Comparison of ENCODE assay signal across 6 cellular contexts in genomic region chr4:131762234-131762633, GRCh38.
A peak's percentile ranks its signal among the peaks of the same experiment; 100 is the strongest.
DNase-seq lines count a peak whose midpoint lies in the region; ATAC-seq, FAIRE-seq and TF ChIP-seq lines count a peak whose summit lies in the region.
"Not testable (repeated sequence)": the region's sequence is repeated elsewhere in the genome, so short reads cannot be mapped to it uniquely, and the experiment has no call there.

No MANE protein-coding gene starts in this region.

- not testable (repeated sequence) for FAIRE-seq in kidney (lab: Jason Lieb, UNC)

- not testable (repeated sequence) for ATAC-seq in RWPE2 (ENCODE audit: low read depth)

- not testable (repeated sequence) for TF ChIP-seq CTCF in RWPE2 (IDR thresholded peaks at IDR 0.05; ENCODE audit: poor library complexity, severe bottlenecking); fibroblast of villous mesenchyme (IDR thresholded peaks at IDR 0.05; ENCODE audit: insufficient read depth, low read depth, low read length); kidney (IDR thresholded peaks at IDR 0.05; ENCODE audit: borderline replicate concordance, extremely low read depth, insufficient read depth)

- DNase-seq in NCI-H345 (lab: John Stamatoyannopoulos, UW): peak; percentile 12
- peak; percentile 69 for DNase-seq in RWPE2 (ENCODE audit: low spot score)
- DNase-seq in T1000 (lab: John Stamatoyannopoulos, UW): peak; percentile 15
- DNase-seq in fibroblast of villous mesenchyme (ENCODE audit: low read depth): peak; percentile 8
- peak; percentile 29 for DNase-seq in kidney
- peak; percentile 67 for DNase-seq in posterior vena cava (ENCODE audit: low spot score)

- H3K36me3 ChIP-seq in RWPE2 (ENCODE audit: low read depth); kidney (ENCODE audit: control insufficient read depth in 1 of 2, insufficient read depth in 2 of 2, low read length in 2 of 2): not testable (repeated sequence)

- H3K9me3 ChIP-seq in RWPE2 (ENCODE audit: severe bottlenecking); kidney (ENCODE audit: control insufficient read depth in 1 of 2, low read length in 2 of 2): not testable (repeated sequence)

- not testable (repeated sequence) for H3K4me3 ChIP-seq in RWPE2 (ENCODE audit: severe bottlenecking); kidney (ENCODE audit: low read length in 2 of 2)
- H3K4me3 ChIP-seq in fibroblast of villous mesenchyme (ENCODE audit: low read depth, low read length): peak overlapping the region; percentile 47

- H3K27me3 ChIP-seq in RWPE2 (ENCODE audit: insufficient read depth, poor library complexity, severe bottlenecking): not testable (repeated sequence)

- not testable (repeated sequence) for H3K4me1 ChIP-seq in RWPE2 (ENCODE audit: insufficient read depth, poor library complexity, severe bottlenecking); kidney (ENCODE audit: control insufficient read depth in 1 of 2, insufficient read depth in 1 of 2, low read depth in 1 of 2, low read length in 2 of 2)

- H3K27ac ChIP-seq in RWPE2 (ENCODE audit: poor library complexity, severe bottlenecking); kidney (ENCODE audit: low read depth in 2 of 2, low read length in 2 of 2): not testable (repeated sequence)

- intact Hi-C loops in kidney (cut with DNase I); posterior vena cava (cut with DNase I): not testable (repeated sequence)

- not testable (repeated sequence) for H3K9ac ChIP-seq in kidney (ENCODE audit: low read length in 2 of 2)

Comparison
In these comparisons a context has a peak if more than half of its experiments do, and no peak if none do; other contexts are left out.
1. DNase-seq: peak in every context shown above with its lines; median percentile 69 in RWPE2; 67 in posterior vena cava; 29 in kidney; 15 in T1000; 12 in NCI-H345; 8 in fibroblast of villous mesenchyme.